ENCODE assay signal across 8 cellular contexts in genomic region chr1:181090653-181091126, GRCh38. TPM values are rescaled to one million over a fixed set of nuclear protein-coding genes. Genes with fewer than 3 reads are reported as not detected.
DNase-seq lines count a peak whose midpoint lies in the region; ATAC-seq, FAIRE-seq and TF ChIP-seq lines count a peak whose summit lies in the region.

No MANE protein-coding gene starts in this region.

- no peak for TF ChIP-seq CTCF in right atrium auricular region (IDR thresholded peaks at IDR 0.05)
- TF ChIP-seq CTCF in fibroblast of villous mesenchyme (IDR thresholded peaks at IDR 0.05; ENCODE audit: insufficient read depth, low read depth, low read length), result no peak

- H3K4me3 ChIP-seq in right atrium auricular region, result peak overlapping the region; percentile 89 to 92
- peak overlapping the region; percentile 75 for H3K4me3 ChIP-seq in fibroblast of villous mesenchyme (ENCODE audit: low read depth, low read length)
- H3K4me3 ChIP-seq in small intestine (ENCODE audit: low read depth in 1 of 2, low read length in 2 of 2), result peak overlapping the region; percentile 35 to 83

- DNase-seq in right atrium auricular region (ENCODE audit: low spot score) (no peak), Right ventricle myocardium superior (no peak), fibroblast of villous mesenchyme (ENCODE audit: low read depth) (peak; percentile 41), small intestine (peak; percentile 76), Ammon's horn (ENCODE audit: low spot score) (no peak), left lobe of liver (ENCODE audit: low spot score) (no peak), substantia nigra (lab: John Stamatoyannopoulos, UW) (no peak)
- peak; percentile 24 to 27 for DNase-seq in activated CD4-positive, alpha-beta T cell treated with anti-CD3 and anti-CD28 coated beads, Interleukin-2, amount 50 U/mL, for 4 hours

- 4 to 20% (median 12%) methylated on average over 9 of the region's 9 CpGs for WGBS in small intestine, 3 donors

- no peak for FAIRE-seq in small intestine (lab: Jason Lieb, UNC)

- H3K4me1 ChIP-seq in right atrium auricular region (peaks cover 0 to 60% of the 10 kb centered on the region in 2 donors), small intestine (ENCODE audit: control insufficient read depth in 2 of 2, insufficient read depth in 1 of 2, low read depth in 1 of 2, low read length in 1 of 2) (peaks cover 2 to 8% of the 10 kb centered on the region in 2 donors)

- ATAC-seq in Right ventricle myocardium superior (ENCODE audit: poor library complexity), result no peak
- no peak for ATAC-seq in left lobe of liver

- intact Hi-C loops in Right ventricle myocardium superior (cut with DNase I), result no loop called here

- H3K27ac ChIP-seq in right atrium auricular region (peak overlapping the region; percentile 94 to 98), small intestine (ENCODE audit: low read depth in 1 of 2, low read length in 1 of 2) (no peak overlapping the region), substantia nigra (ENCODE audit: low read depth, low read length, poor library complexity, severe bottlenecking) (no peak overlapping the region)

- H3K9me3 ChIP-seq in right atrium auricular region (no peaks in the 10 kb centered on the region), small intestine (ENCODE audit: control insufficient read depth, low read depth) (no peaks in the 10 kb centered on the region)

- H3K27me3 ChIP-seq in right atrium auricular region (no peaks in the 10 kb centered on the region), small intestine (ENCODE audit: control insufficient read depth in 2 of 2, insufficient read depth in 2 of 2, low read length in 2 of 2) (no peaks in the 10 kb centered on the region)

- H3K36me3 ChIP-seq in right atrium auricular region, result peaks cover 20% of the 10 kb centered on the region
- H3K36me3 ChIP-seq in small intestine (ENCODE audit: control insufficient read depth in 2 of 2, insufficient read depth in 2 of 2, low read length in 2 of 2), result no peaks in the 10 kb centered on the region

RNA-seq across cellular contexts. Expression of gene IER5, which starts 2.2 kb away (rescaled TPM):
- total RNA-seq in right atrium auricular region, result 10 to 100 TPM; 25.6 to 55.1 TPM
- 15.1 TPM for total RNA-seq in Right ventricle myocardium superior
- 31.2 and 45.3 TPM in 2 replicates for total RNA-seq in fibroblast of villous mesenchyme
- 1 to 10 TPM; 4.5 to 7.4 (median 5.1) TPM for polyA plus RNA-seq in small intestine
- 3.0 TPM for total RNA-seq in left lobe of liver

RNA-seq across cellular contexts. Expression of gene MR1, which starts 56.9 kb away (rescaled TPM):
- 1 to 10 TPM; 9.9 to 10.0 TPM for total RNA-seq in right atrium auricular region
- 3.3 TPM for total RNA-seq in Right ventricle myocardium superior
- total RNA-seq in fibroblast of villous mesenchyme, result 17.1 and 35.8 TPM in 2 replicates
- 1 to 10 TPM; 1.1 to 7.0 (median 2.2) TPM for polyA plus RNA-seq in small intestine
- 6.7 TPM for total RNA-seq in left lobe of liver

Comparison
In these comparisons a context has a peak if more than half of its experiments do, and no peak if none do; other contexts are left out.
1. DNase-seq: peak in activated CD4-positive, alpha-beta T cell treated with anti-CD3 and anti-CD28 coated beads, Interleukin-2, amount 50 U/mL, for 4 hours (2 of 2), fibroblast of villous mesenchyme (single experiment) and small intestine (single experiment); none in right atrium auricular region (single experiment), Right ventricle myocardium superior (single experiment), Ammon's horn (single experiment), left lobe of liver (single experiment) and substantia nigra (0 of 49).
2. H3K27ac ChIP-seq: peak in right atrium auricular region (2 of 2); none in small intestine (0 of 2) and substantia nigra (single experiment).
3. Peak in every context shown above with its lines, with median percentiles within 50 percentile points of each other: H3K4me3 ChIP-seq.